Comparison of ENCODE assay signal across 14 cellular contexts in genomic region chr21:43352138-43352537, GRCh38.
DNase-seq lines count a peak whose midpoint lies in the region; ATAC-seq and TF ChIP-seq lines count a peak whose summit lies in the region.
"Had no signal": no experiment of that assay in that cellular context is flagged by ENCODE, and none has a peak within 500 bp of the region (broad histone marks: within the 10 kb centered on the region; RNA-seq: fewer than 3 reads in every experiment).

No MANE protein-coding gene starts in this region.

- peaks cover 23% of the 10 kb centered on the region for H3K4me1 Mint-ChIP-seq in activated CD4-positive, alpha-beta memory T cell treated with anti-CD3 and anti-CD28 coated beads, Interleukin-2, amount 10 ng/mL, durations not matched to agents 7 days and 5 days
- H3K4me1 Mint-ChIP-seq in activated CD4-positive, alpha-beta memory T cell treated with anti-CD3 and anti-CD28 coated beads for 36 hours (ENCODE audit: low read depth), result peaks cover 8% of the 10 kb centered on the region
- H3K4me1 Mint-ChIP-seq in activated T-helper 17 cell treated with anti-CD3 and anti-CD28 coated beads, Interleukin-2, amount 50 U/mL, for 72 hours, result no peaks in the 10 kb centered on the region
- peaks cover 6% of the 10 kb centered on the region for H3K4me1 Mint-ChIP-seq in stimulated activated effector memory CD8-positive, alpha-beta T cell treated with anti-CD3 and anti-CD28 coated beads, Interleukin-12 subunit alpha, Interleukin-12 subunit beta, amount 100 ng/mL, for 72 hours
- H3K4me1 Mint-ChIP-seq in progenitor cell of endocrine pancreas (ENCODE audit: low read depth), result no peaks in the 10 kb centered on the region

- no peak for ATAC-seq in activated T-helper 17 cell treated with anti-CD3 and anti-CD28 coated beads, Interleukin-2, amount 50 U/mL, for 72 hours (replicated peaks)
- no peak for ATAC-seq in stimulated activated effector memory CD8-positive, alpha-beta T cell treated with anti-CD3 and anti-CD28 coated beads, Interleukin-12 subunit alpha, Interleukin-12 subunit beta, amount 100 ng/mL, for 72 hours

- 0 out of 2 replicates have a peak overlapping the region, but pooled peaks have one; percentile 13 for H3K9ac ChIP-seq in Karpas-422 (ENCODE audit: low read length)

- intact Hi-C loops in activated CD4-positive, alpha-beta memory T cell treated with anti-CD3 and anti-CD28 coated beads for 36 hours (cut with micrococcal nuclease), result no loop called here

- H4K20me1 ChIP-seq in Karpas-422 (ENCODE audit: insufficient read depth, low read depth, low read length), result no peaks in the 10 kb centered on the region

- no peak overlapping the region for H3K4me3 Mint-ChIP-seq in activated CD4-positive, alpha-beta memory T cell treated with anti-CD3 and anti-CD28 coated beads, Interleukin-2, amount 10 ng/mL, durations not matched to agents 7 days and 5 days
- H3K4me3 Mint-ChIP-seq in activated CD4-positive, alpha-beta memory T cell treated with anti-CD3 and anti-CD28 coated beads for 36 hours, result no peak overlapping the region
- no peak overlapping the region for H3K4me3 Mint-ChIP-seq in activated T-helper 17 cell treated with anti-CD3 and anti-CD28 coated beads, Interleukin-2, amount 50 U/mL, for 72 hours
- H3K4me3 Mint-ChIP-seq in stimulated activated effector memory CD8-positive, alpha-beta T cell treated with anti-CD3 and anti-CD28 coated beads, Interleukin-12 subunit alpha, Interleukin-12 subunit beta, amount 100 ng/mL, for 72 hours, result no peak overlapping the region
- no peak overlapping the region for H3K4me3 Mint-ChIP-seq in progenitor cell of endocrine pancreas (ENCODE audit: low read depth)
- H3K4me3 Mint-ChIP-seq: CD4-positive, CD25-positive, alpha-beta regulatory T cell had no signal

- H3K36me3 Mint-ChIP-seq in activated CD4-positive, alpha-beta memory T cell treated with anti-CD3 and anti-CD28 coated beads, Interleukin-2, amount 10 ng/mL, durations not matched to agents 7 days and 5 days (ENCODE audit: low read depth), result no peaks in the 10 kb centered on the region
- H3K36me3 Mint-ChIP-seq in activated CD4-positive, alpha-beta memory T cell treated with anti-CD3 and anti-CD28 coated beads for 36 hours, result no peaks in the 10 kb centered on the region
- H3K36me3 Mint-ChIP-seq in activated T-helper 17 cell treated with anti-CD3 and anti-CD28 coated beads, Interleukin-2, amount 50 U/mL, for 72 hours (ENCODE audit: low read depth), result no peaks in the 10 kb centered on the region
- H3K36me3 Mint-ChIP-seq in stimulated activated effector memory CD8-positive, alpha-beta T cell treated with anti-CD3 and anti-CD28 coated beads, Interleukin-12 subunit alpha, Interleukin-12 subunit beta, amount 100 ng/mL, for 72 hours, result no peaks in the 10 kb centered on the region
- no peaks in the 10 kb centered on the region for H3K36me3 Mint-ChIP-seq in progenitor cell of endocrine pancreas (ENCODE audit: insufficient read depth)
- H3K36me3 Mint-ChIP-seq: CD4-positive, CD25-positive, alpha-beta regulatory T cell had no signal

- H3K9me3 ChIP-seq in Karpas-422 (ENCODE audit: low read length), result no peaks in the 10 kb centered on the region
- H3K9me3 ChIP-seq in HAP-1, result no peaks in the 10 kb centered on the region
- H3K9me3 ChIP-seq: A549 had no signal

- H3K36me3 ChIP-seq in Karpas-422 (ENCODE audit: insufficient read depth, low read length) (no peaks in the 10 kb centered on the region), HAP-1 (replicated peaks) (no peaks in the 10 kb centered on the region)

- H3K4me2 ChIP-seq in Karpas-422 (ENCODE audit: low read depth, low read length, poor library complexity, severe bottlenecking), result peak overlapping the region; percentile 33
- H3K4me2 ChIP-seq: A549 had no signal

- peak overlapping the region; percentile 28 for H3K27ac Mint-ChIP-seq in activated CD4-positive, alpha-beta memory T cell treated with anti-CD3 and anti-CD28 coated beads, Interleukin-2, amount 10 ng/mL, durations not matched to agents 7 days and 5 days
- no peak overlapping the region for H3K27ac Mint-ChIP-seq in activated CD4-positive, alpha-beta memory T cell treated with anti-CD3 and anti-CD28 coated beads for 36 hours
- H3K27ac Mint-ChIP-seq in activated T-helper 17 cell treated with anti-CD3 and anti-CD28 coated beads, Interleukin-2, amount 50 U/mL, for 72 hours, result peak overlapping the region; percentile 75
- peak overlapping the region; percentile 83 for H3K27ac Mint-ChIP-seq in stimulated activated effector memory CD8-positive, alpha-beta T cell treated with anti-CD3 and anti-CD28 coated beads, Interleukin-12 subunit alpha, Interleukin-12 subunit beta, amount 100 ng/mL, for 72 hours
- H3K27ac Mint-ChIP-seq in progenitor cell of endocrine pancreas, result no peak overlapping the region

- in situ Hi-C loops in HAP-1 (cut with MboI; ENCODE audit: low sequenced_read_pairs), result no loop called here

- CTCF ChIA-PET in activated CD4-positive, alpha-beta memory T cell treated with anti-CD3 and anti-CD28 coated beads, Interleukin-2, amount 10 ng/mL, durations not matched to agents 7 days and 5 days (lab: Charles Lee), result no interaction called here
- CTCF ChIA-PET in activated CD4-positive, alpha-beta memory T cell treated with anti-CD3 and anti-CD28 coated beads for 36 hours (lab: Charles Lee), result no interaction called here

- H3K9me3 Mint-ChIP-seq in activated CD4-positive, alpha-beta memory T cell treated with anti-CD3 and anti-CD28 coated beads, Interleukin-2, amount 10 ng/mL, durations not matched to agents 7 days and 5 days, result no peaks in the 10 kb centered on the region
- H3K9me3 Mint-ChIP-seq in activated CD4-positive, alpha-beta memory T cell treated with anti-CD3 and anti-CD28 coated beads for 36 hours, result no peaks in the 10 kb centered on the region
- H3K9me3 Mint-ChIP-seq in activated T-helper 17 cell treated with anti-CD3 and anti-CD28 coated beads, Interleukin-2, amount 50 U/mL, for 72 hours, result no peaks in the 10 kb centered on the region
- no peaks in the 10 kb centered on the region for H3K9me3 Mint-ChIP-seq in stimulated activated effector memory CD8-positive, alpha-beta T cell treated with anti-CD3 and anti-CD28 coated beads, Interleukin-12 subunit alpha, Interleukin-12 subunit beta, amount 100 ng/mL, for 72 hours
- H3K9me3 Mint-ChIP-seq in progenitor cell of endocrine pancreas (ENCODE audit: low read depth), result no peaks in the 10 kb centered on the region
- H3K9me3 Mint-ChIP-seq: CD4-positive, CD25-positive, alpha-beta regulatory T cell had no signal

- no peaks in the 10 kb centered on the region for H3K27me3 Mint-ChIP-seq in activated CD4-positive, alpha-beta memory T cell treated with anti-CD3 and anti-CD28 coated beads, Interleukin-2, amount 10 ng/mL, durations not matched to agents 7 days and 5 days
- H3K27me3 Mint-ChIP-seq in activated CD4-positive, alpha-beta memory T cell treated with anti-CD3 and anti-CD28 coated beads for 36 hours, result no peaks in the 10 kb centered on the region
- no peaks in the 10 kb centered on the region for H3K27me3 Mint-ChIP-seq in activated T-helper 17 cell treated with anti-CD3 and anti-CD28 coated beads, Interleukin-2, amount 50 U/mL, for 72 hours
- H3K27me3 Mint-ChIP-seq in progenitor cell of endocrine pancreas, result peaks cover 46% of the 10 kb centered on the region
- H3K27me3 Mint-ChIP-seq: CD4-positive, CD25-positive, alpha-beta regulatory T cell had no signal

- H3K27me3 ChIP-seq in Karpas-422 (ENCODE audit: low read length) (no peaks in the 10 kb centered on the region), HAP-1 (ENCODE audit: low read depth) (no peaks in the 10 kb centered on the region)

- no peaks in the 10 kb centered on the region for H3K9me2 ChIP-seq in Karpas-422 (replicated peaks; ENCODE audit: insufficient read depth, low read length)

- DNase-seq in activated CD4-positive, alpha-beta memory T cell treated with anti-CD3 and anti-CD28 coated beads, Interleukin-2, amount 10 ng/mL, durations not matched to agents 7 days and 5 days, result no peak
- DNase-seq in activated CD4-positive, alpha-beta memory T cell treated with anti-CD3 and anti-CD28 coated beads for 36 hours, result no peak
- DNase-seq in Karpas-422 (no peak), HAP-1 (ENCODE audit: low spot score in 2 of 2) (no peak), progenitor cell of endocrine pancreas (ENCODE audit: low spot score, unreplicated experiment) (no peak), NCI-H1092 (lab: John Stamatoyannopoulos, UW) (no peak)
- DNase-seq in stimulated activated effector memory CD8-positive, alpha-beta T cell treated with anti-CD3 and anti-CD28 coated beads, Interleukin-12 subunit alpha, Interleukin-12 subunit beta, amount 100 ng/mL, for 72 hours (ENCODE audit: low spot score in 2 of 2), result no peak
- DNase-seq: NCI-H1092 treated with DMSO at 0.1 percent for 48 hours, NCI-H1694, NCI-H2107, SIG-M5 had no signal

- peak overlapping the region; percentile 98 for H3K27ac ChIP-seq in Karpas-422 (ENCODE audit: low read length)

- POLR2A ChIA-PET in activated CD4-positive, alpha-beta memory T cell treated with anti-CD3 and anti-CD28 coated beads, Interleukin-2, amount 10 ng/mL, durations not matched to agents 7 days and 5 days (lab: Charles Lee), result interaction anchor here (1.8 kb wide), 1 partner anchor 10 kb away, joined by 10 read pairs; no protein-coding TSS in a partner anchor
- POLR2A ChIA-PET in activated CD4-positive, alpha-beta memory T cell treated with anti-CD3 and anti-CD28 coated beads for 36 hours (lab: Charles Lee), result no interaction called here

- no peaks in the 10 kb centered on the region for H3K79me2 ChIP-seq in Karpas-422 (ENCODE audit: low read length)

- H3K4me1 ChIP-seq in Karpas-422 (ENCODE audit: low read length) (peaks cover 44% of the 10 kb centered on the region), HAP-1 (no peaks in the 10 kb centered on the region)
- H3K4me1 ChIP-seq: A549 had no signal

- H2AFZ ChIP-seq in Karpas-422 (ENCODE audit: low read length), result no peak overlapping the region

- H3K4me3 ChIP-seq in Karpas-422 (ENCODE audit: low read length) (no peak overlapping the region), HAP-1 (no peak overlapping the region)
- H3K4me3 ChIP-seq: A549 had no signal

- TF ChIP-seq CTCF in progenitor cell of endocrine pancreas (IDR thresholded peaks at IDR 0.05; ENCODE audit: unreplicated experiment), result no peak

Comparison
In these comparisons a context has a peak if more than half of its experiments do, and no peak if none do; other contexts are left out.
1. H3K27ac Mint-ChIP-seq: peak in activated CD4-positive, alpha-beta memory T cell treated with anti-CD3 and anti-CD28 coated beads, Interleukin-2, amount 10 ng/mL, durations not matched to agents 7 days and 5 days (single experiment), activated T-helper 17 cell treated with anti-CD3 and anti-CD28 coated beads, Interleukin-2, amount 50 U/mL, for 72 hours (single experiment) and stimulated activated effector memory CD8-positive, alpha-beta T cell treated with anti-CD3 and anti-CD28 coated beads, Interleukin-12 subunit alpha, Interleukin-12 subunit beta, amount 100 ng/mL, for 72 hours (single experiment); none in activated CD4-positive, alpha-beta memory T cell treated with anti-CD3 and anti-CD28 coated beads for 36 hours (single experiment) and progenitor cell of endocrine pancreas (single experiment).